ENCODE assay signal across 21 cellular contexts in the genomic region with DNA sequence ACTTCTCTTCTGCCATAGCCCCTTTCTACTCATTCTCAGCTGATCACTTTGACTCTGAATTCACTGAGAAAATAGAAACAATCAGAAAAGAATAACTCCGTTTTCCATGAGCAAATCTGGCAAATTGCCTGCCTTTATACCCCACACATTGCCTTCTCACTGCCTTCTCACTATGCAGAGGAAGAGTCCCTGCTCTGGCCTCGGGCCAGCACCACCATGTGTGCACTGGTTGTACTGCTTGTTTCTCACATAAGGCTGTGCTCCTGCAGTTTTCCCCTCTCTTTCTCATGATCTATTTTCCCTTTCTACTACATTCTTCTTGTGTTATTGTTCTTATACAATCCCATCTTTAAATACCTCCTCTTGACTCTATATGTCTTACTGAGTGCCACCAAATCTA. TPM values are rescaled to one million over a fixed set of nuclear protein-coding genes. Genes with fewer than 3 reads are reported as not detected.
DNase-seq lines count a peak whose midpoint lies in the region; ATAC-seq, FAIRE-seq and TF ChIP-seq lines count a peak whose summit lies in the region.
"Had no signal": no experiment of that assay in that cellular context is flagged by ENCODE, and none has a peak within 500 bp of the region (broad histone marks: within the 10 kb centered on the region; RNA-seq: fewer than 3 reads in every experiment).

No MANE protein-coding gene starts in this region.

- peaks cover 15% of the 10 kb centered on the region for H3K4me1 ChIP-seq in GM23248 (ENCODE audit: insufficient read depth)
- no peaks in the 10 kb centered on the region for H3K4me1 ChIP-seq in K562 (replicated peaks in 1 of 2; ENCODE audit: control insufficient read depth in 2 of 2, insufficient read depth in 2 of 2, low read length in 2 of 2)
- no peaks in the 10 kb centered on the region for H3K4me1 ChIP-seq in ascending aorta
- peaks cover 9% of the 10 kb centered on the region for H3K4me1 ChIP-seq in vagina

- H3K27me3 ChIP-seq in GM23248 (replicated peaks; ENCODE audit: insufficient read depth), result no peaks in the 10 kb centered on the region
- peaks cover 8 to 13% of the 10 kb centered on the region in 2 experiments for H3K27me3 ChIP-seq in K562 (ENCODE audit: control insufficient read depth in 2 of 2, insufficient read depth in 2 of 2, low read length in 2 of 2)
- H3K27me3 ChIP-seq in ascending aorta, result no peaks in the 10 kb centered on the region
- no peaks in the 10 kb centered on the region for H3K27me3 ChIP-seq in vagina
- H3K27me3 ChIP-seq: sigmoid colon had no signal

- no peak for TF ChIP-seq RAD21 in K562 (CRISPR knock-in tag; conservative IDR thresholded peaks at IDR 0.05 in 1 of 2, IDR thresholded peaks at IDR 0.05 in 1 of 2)

- H3K9me2 ChIP-seq in GM23248 (ENCODE audit: insufficient read depth), result no peaks in the 10 kb centered on the region

- FAIRE-seq in K562 (lab: Jason Lieb, UNC), result no peak

- POLR2A ChIA-PET in K562 (lab: Yijun Ruan, JAX), result interaction anchor here (0.7 kb wide), 1 partner anchor 105 kb away, joined by 3 read pairs; no protein-coding TSS in a partner anchor

- no peak for TF ChIP-seq EP300 in K562 (IDR thresholded peaks at IDR 0.05; ENCODE audit: low read length)

- no peak overlapping the region for H3K4me3 ChIP-seq in GM23248
- H3K4me3 ChIP-seq in K562, result no peak overlapping the region
- no peak overlapping the region for H3K4me3 ChIP-seq in ascending aorta
- H3K4me3 ChIP-seq in vagina, result no peak overlapping the region
- H3K4me3 ChIP-seq: sigmoid colon, upper lobe of right lung had no signal

- TF ChIP-seq POLR2A in K562 (conservative IDR thresholded peaks at IDR 0.05), result no peak
- TF ChIP-seq POLR2A in vagina (IDR thresholded peaks at IDR 0.05), result no peak

- H3K4me2 ChIP-seq in GM23248 (ENCODE audit: unreplicated experiment) (no peak overlapping the region), K562 (ENCODE audit: insufficient read depth, low read length) (no peak overlapping the region)

- no peak overlapping the region for H3K27ac ChIP-seq in GM23248
- H3K27ac ChIP-seq in K562 (ENCODE audit: extremely low read depth, low read depth, low read length), result no peak overlapping the region
- no peak overlapping the region for H3K27ac ChIP-seq in ascending aorta
- no peak overlapping the region for H3K27ac ChIP-seq in vagina
- H3K27ac ChIP-seq: C4-2B, sigmoid colon, upper lobe of right lung had no signal

- H3K9ac ChIP-seq in GM23248, result no peak overlapping the region
- no peak overlapping the region for H3K9ac ChIP-seq in K562 (ENCODE audit: insufficient read depth in 1 of 2, low read depth in 2 of 2, low read length in 2 of 2)

- H3K79me2 ChIP-seq in GM23248 (ENCODE audit: insufficient read depth), result no peaks in the 10 kb centered on the region
- H3K79me2 ChIP-seq in K562 (ENCODE audit: control insufficient read depth, insufficient read depth, low read length), result no peaks in the 10 kb centered on the region

- ATAC-seq in K562 (peak; percentile 72), HG03342 (IDR thresholded peaks at IDR 0.05; ENCODE audit: unreplicated experiment) (no peak)
- ATAC-seq: activated CD4-positive, alpha-beta T cell treated with anti-CD3 and anti-CD28 coated beads for 36 hours; natural killer cell; stimulated activated effector memory CD8-positive, alpha-beta T cell treated with anti-CD3 and anti-CD28 coated beads, Interleukin-12 subunit alpha, Interleukin-12 subunit beta, amount 100 ng/mL, for 72 hours had no signal

- H2AFZ ChIP-seq in GM23248, result no peak overlapping the region
- no peak overlapping the region for H2AFZ ChIP-seq in K562 (ENCODE audit: low read depth, low read length)

- TF ChIP-seq CTCF in K562 (IDR thresholded peaks at IDR 0.05 in 2 of 3, conservative IDR thresholded peaks at IDR 0.05 in 1 of 3; ENCODE audit: insufficient read depth in 2 of 3, low read depth in 1 of 3, low read length in 3 of 3), result 0 out of 6 replicates have a peak, but pooled peaks of 1 of the 3 experiments have one; percentile 9
- no peak for TF ChIP-seq CTCF in ascending aorta (IDR thresholded peaks at IDR 0.05)
- TF ChIP-seq CTCF in vagina (IDR thresholded peaks at IDR 0.05), result no peak

- H3K9me3 ChIP-seq in GM23248 (ENCODE audit: low read depth) (no peaks in the 10 kb centered on the region), K562 (replicated peaks; ENCODE audit: control insufficient read depth, insufficient read depth, low read depth, low read length) (no peaks in the 10 kb centered on the region), ascending aorta (no peaks in the 10 kb centered on the region), vagina (no peaks in the 10 kb centered on the region)
- H3K9me3 ChIP-seq: sigmoid colon, upper lobe of right lung had no signal

- no peaks in the 10 kb centered on the region for H3K36me3 ChIP-seq in GM23248 (ENCODE audit: low read depth)
- H3K36me3 ChIP-seq in K562 (ENCODE audit: control insufficient read depth, insufficient read depth, low read length), result no peaks in the 10 kb centered on the region
- H3K36me3 ChIP-seq in ascending aorta, result no peaks in the 10 kb centered on the region
- no peaks in the 10 kb centered on the region for H3K36me3 ChIP-seq in vagina
- H3K36me3 ChIP-seq: sigmoid colon, upper lobe of right lung had no signal

- WGBS in GM23248 (ENCODE audit: low coverage in 1 of 2, low lambda C conversion rate in 2 of 2, missing lambda C conversion rate in 2 of 2), 2 experiments, result 11 to 14% methylated on average over 2 of the region's 2 CpGs
- WGBS in K562 (ENCODE audit: insufficient coverage, low coverage, missing lambda C conversion rate), result 0% methylated on average over 2 of the region's 2 CpGs

- BruUV-seq in K562 (replicated peaks; lab: Mats Ljungman, UMichigan), result no TSS peak

- intact Hi-C loops in K562 (cut with micrococcal nuclease), result no loop called here
- intact Hi-C loops in ascending aorta (cut with DNase I), result no loop called here
- intact Hi-C loops in vagina (cut with DNase I), result no loop called here

- in situ Hi-C loops in GM23248 (cut with MboI) (no loop called here), K562 (cut with MboI) (no loop called here)

- DNase-seq in GM23248, result peak; percentile 13
- peak; percentile 30 for DNase-seq in NAMALWA (ENCODE audit: low spot score)
- peak in 1 of 4 experiments; percentile 10 for DNase-seq in K562 (ENCODE audit: extremely low read depth in 1 of 4, low spot score in 3 of 4)
- peak; percentile 33 for DNase-seq in medulla oblongata (ENCODE audit: extremely low spot score)
- DNase-seq in ascending aorta (ENCODE audit: low spot score in 2 of 2), result no peak
- DNase-seq in activated CD4-positive, CD25-positive, alpha-beta regulatory T cell (lab: John Stamatoyannopoulos, UW), result no peak
- no peak for DNase-seq in vagina (ENCODE audit: extremely low spot score in 2 of 2)
- DNase-seq: activated CD4-positive, alpha-beta T cell treated with anti-CD3 and anti-CD28 coated beads for 36 hours; activated T-cell treated with anti-CD3 and anti-CD28 coated beads, Interleukin-2, amount 50 U/mL, for 48 hours; GF-D8; natural killer cell; sigmoid colon; upper lobe of right lung had no signal

- 0 out of 2 replicates have a peak, but pooled peaks cover 7% of the 10 kb centered on the region for H3F3A ChIP-seq in GM23248 (ENCODE audit: insufficient read depth)

- CTCF ChIA-PET in K562 (lab: Yijun Ruan, JAX; ENCODE audit: low intra/inter-chr PET ratio), result no interaction called here

- H3K9me1 ChIP-seq in K562 (ENCODE audit: control insufficient read depth, insufficient read depth, low read length), result no peaks in the 10 kb centered on the region

- H4K20me1 ChIP-seq in GM23248 (ENCODE audit: insufficient read depth) (no peaks in the 10 kb centered on the region), K562 (replicated peaks; ENCODE audit: control insufficient read depth, insufficient read depth, low read length) (no peaks in the 10 kb centered on the region)

RNA-seq across cellular contexts. Expression of a gene that starts 2.3 kb away (rescaled TPM):
- not detected in 2 replicates for total RNA-seq in GM23248 (2014; rRNA removed; shearing (Covaris generic))
- polyA plus RNA-seq in GM23248 (2016; fragmentation: Nextera tagmentation; extraction: Ambion mirVana) (not detected in 2 replicates), K562 (2011; rRNA removed) (not detected in 2 replicates), K562 (2014; fragmentation: Illumina TruSeq; extraction: Trizol) (not detected in 2 replicates), K562 (2014; fragmentation: Nextera tagmentation; extraction: Ambion mirVana) (not detected), K562 (2014; rRNA removed) (not detected in 2 replicates)
- not detected in 2 replicates for total RNA-seq in K562 (2011; cell fraction: chromatin; rRNA removed; ENCODE audit: low replicate concordance)
- total RNA-seq in K562 (2011; cell fraction: nucleolus; rRNA removed), result not detected in 2 replicates
- not detected in 2 replicates for total RNA-seq in K562 (2011; cell fraction: nucleoplasm; rRNA removed)
- total RNA-seq in K562 (2014; rRNA removed) (not detected in 2 replicates), K562 (2014; rRNA removed; fragmentation: Illumina TruSeq; extraction: Trizol) (not detected in 2 replicates), K562 (2015; rRNA removed; fragmentation: Illumina TruSeq; extraction: Trizol) (not detected in 2 replicates), K562 (2021) (0.13 and 0.18 TPM in 2 replicates), ascending aorta (6.8 TPM), vagina (22.8 TPM)
- polyA plus RNA-seq in K562 (2011; cell fraction: cytosol; rRNA removed), result not detected in 2 replicates
- polyA plus RNA-seq in K562 (2011; cell fraction: nucleus; rRNA removed), result not detected in 2 replicates
- polyA plus RNA-seq in K562 (2012), result not detected in 2 replicates
- not detected in 2 replicates for polyA minus RNA-seq in K562 (2011; rRNA and poly(A)+ RNA removed)
- not detected in 2 replicates for polyA minus RNA-seq in K562 (2011; cell fraction: cytosol; rRNA and poly(A)+ RNA removed)
- polyA minus RNA-seq in K562 (2011; cell fraction: nucleus; rRNA and poly(A)+ RNA removed), result not detected in 2 replicates
- total RNA-seq: activated CD4-positive, alpha-beta T cell treated with anti-CD3 and anti-CD28 coated beads for 36 hours; chondrocyte; fibroblast of lung; HT1080; natural killer cell; OCI-LY7; T-helper 1 cell treated with Interleukin-12 subunit alpha and Interleukin-12 subunit beta and Interleukin-4 antibody, amounts not matched to agents 30 ng/mL and 1 ng/mL, for 36 hours; upper lobe of right lung had no signal
- polyA plus RNA-seq: fibroblast of lung had no signal

RNA-seq across cellular contexts. Expression of a gene that starts 40.2 kb away (rescaled TPM):
- total RNA-seq in GM23248 (2014; rRNA removed; shearing (Covaris generic)), result not detected in 2 replicates
- polyA plus RNA-seq in GM23248 (2016; fragmentation: Nextera tagmentation; extraction: Ambion mirVana), result not detected in 2 replicates
- not detected in 2 replicates for total RNA-seq in K562 (2011; cell fraction: chromatin; rRNA removed; ENCODE audit: low replicate concordance)
- not detected in 2 replicates for total RNA-seq in K562 (2011; cell fraction: nucleolus; rRNA removed)
- total RNA-seq in K562 (2011; cell fraction: nucleoplasm; rRNA removed), result not detected in 2 replicates
- not detected in 2 replicates for total RNA-seq in K562 (2014; rRNA removed)
- total RNA-seq in K562 (2014; rRNA removed; fragmentation: Illumina TruSeq; extraction: Trizol), result not detected in 2 replicates
- not detected in 2 replicates for total RNA-seq in K562 (2015; rRNA removed; fragmentation: Illumina TruSeq; extraction: Trizol)
- not detected in 2 replicates for total RNA-seq in K562 (2021)
- polyA plus RNA-seq in K562 (2011; rRNA removed), result not detected in 2 replicates
- not detected in 2 replicates for polyA plus RNA-seq in K562 (2011; cell fraction: cytosol; rRNA removed)
- not detected in 2 replicates for polyA plus RNA-seq in K562 (2011; cell fraction: nucleus; rRNA removed)
- not detected in 2 replicates for polyA plus RNA-seq in K562 (2012)
- not detected in 2 replicates for polyA plus RNA-seq in K562 (2014; fragmentation: Illumina TruSeq; extraction: Trizol)
- polyA plus RNA-seq in K562 (2014; fragmentation: Nextera tagmentation; extraction: Ambion mirVana), result not detected
- not detected in 2 replicates for polyA plus RNA-seq in K562 (2014; rRNA removed)
- polyA minus RNA-seq in K562 (2011; rRNA and poly(A)+ RNA removed), result not detected in 2 replicates
- polyA minus RNA-seq in K562 (2011; cell fraction: cytosol; rRNA and poly(A)+ RNA removed), result not detected in 2 replicates
- not detected in 2 replicates for polyA minus RNA-seq in K562 (2011; cell fraction: nucleus; rRNA and poly(A)+ RNA removed)
- total RNA-seq in ascending aorta, result not detected
- total RNA-seq in vagina, result not detected
- total RNA-seq: chondrocyte, fibroblast of lung, natural killer cell, OCI-LY7, sigmoid colon, upper lobe of right lung had no signal
- polyA plus RNA-seq: fibroblast of lung had no signal

RNA-seq across cellular contexts. Expression of a gene that starts 59.3 kb away (rescaled TPM):
- total RNA-seq in GM23248 (2014; rRNA removed; shearing (Covaris generic)), result 298 and 346 TPM in 2 replicates
- 257 and 273 TPM in 2 replicates for polyA plus RNA-seq in GM23248 (2016; fragmentation: Nextera tagmentation; extraction: Ambion mirVana)
- 36.0 and 39.7 TPM in 2 replicates for total RNA-seq in K562 (2011; cell fraction: chromatin; rRNA removed; ENCODE audit: low replicate concordance)
- total RNA-seq in K562 (2011; cell fraction: nucleolus; rRNA removed), result 29.1 and 29.2 TPM in 2 replicates
- 31.7 TPM in 2 replicates for total RNA-seq in K562 (2011; cell fraction: nucleoplasm; rRNA removed)
- 59.3 and 65.5 TPM in 2 replicates for total RNA-seq in K562 (2014; rRNA removed)
- 36.2 and 36.8 TPM in 2 replicates for total RNA-seq in K562 (2014; rRNA removed; fragmentation: Illumina TruSeq; extraction: Trizol)
- 12.1 and 12.9 TPM in 2 replicates for total RNA-seq in K562 (2015; rRNA removed; fragmentation: Illumina TruSeq; extraction: Trizol)
- total RNA-seq in K562 (2021), result 61.6 and 78.8 TPM in 2 replicates
- 6.7 and 25.1 TPM in 2 replicates for polyA plus RNA-seq in K562 (2011; rRNA removed)
- polyA plus RNA-seq in K562 (2011; cell fraction: cytosol; rRNA removed), result 7.6 and 14.9 TPM in 2 replicates
- polyA plus RNA-seq in K562 (2011; cell fraction: nucleus; rRNA removed), result 12.3 and 25.6 TPM in 2 replicates
- 40.8 and 809 TPM in 2 replicates for polyA plus RNA-seq in K562 (2012)
- polyA plus RNA-seq in K562 (2014; fragmentation: Illumina TruSeq; extraction: Trizol), result 57.9 and 63.6 TPM in 2 replicates
- 10 to 100 TPM in 1 of 2 experiments, 1 to 10 TPM in 1; 8.6 to 14.7 TPM for polyA plus RNA-seq in K562 (2014; fragmentation: Nextera tagmentation; extraction: Ambion mirVana)
- polyA plus RNA-seq in K562 (2014; rRNA removed), result 71.5 and 84.2 TPM in 2 replicates
- 11.2 and 33.6 TPM in 2 replicates for polyA minus RNA-seq in K562 (2011; rRNA and poly(A)+ RNA removed)
- 5.7 and 28.2 TPM in 2 replicates for polyA minus RNA-seq in K562 (2011; cell fraction: cytosol; rRNA and poly(A)+ RNA removed)
- polyA minus RNA-seq in K562 (2011; cell fraction: nucleus; rRNA and poly(A)+ RNA removed), result 7.8 and 23.7 TPM in 2 replicates
- 61.7 TPM for total RNA-seq in ascending aorta
- 92.6 TPM for total RNA-seq in vagina

Comparison
In these comparisons a context has a peak if more than half of its experiments do, and no peak if none do; other contexts are left out.
1. DNase-seq: peak in GM23248 (single experiment), NAMALWA (single experiment) and medulla oblongata (single experiment); none in ascending aorta (0 of 2), activated CD4-positive, CD25-positive, alpha-beta regulatory T cell (0 of 4) and vagina (0 of 2).